In the genomic region with DNA sequence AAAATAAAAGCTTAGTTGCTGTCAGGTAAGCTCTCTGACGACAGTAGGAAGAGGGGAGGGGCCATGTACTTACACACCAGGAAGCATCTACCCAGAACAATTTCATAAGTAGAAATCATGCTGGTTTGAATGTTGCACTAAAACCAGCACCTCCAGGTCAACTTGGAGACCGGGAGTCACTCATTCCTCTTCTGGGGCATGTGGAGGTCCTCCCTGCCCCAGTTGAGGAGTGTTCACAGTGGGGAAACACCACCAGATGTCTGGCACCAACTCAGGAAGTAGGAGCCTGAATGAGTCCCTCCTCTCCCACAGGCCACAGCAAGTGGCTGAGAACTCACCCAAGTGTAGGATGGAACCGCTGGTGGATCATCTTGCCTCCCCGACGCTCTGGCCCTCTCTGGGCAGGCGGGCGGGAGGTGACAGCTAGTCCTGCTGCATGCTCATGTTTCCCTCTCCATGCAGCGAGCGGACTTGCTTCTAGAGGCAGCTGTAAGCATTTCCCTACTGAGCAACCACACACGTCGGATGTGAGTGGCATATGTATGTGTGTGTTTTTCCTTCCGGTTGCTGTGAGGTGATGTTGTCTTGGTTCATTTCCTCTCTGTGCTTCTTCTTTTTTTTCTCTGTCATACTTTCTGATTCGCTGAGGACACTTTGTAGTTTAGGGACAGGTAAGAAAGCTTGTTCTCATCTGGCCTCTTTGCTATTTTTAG, we compare ENCODE assay signal across 8 cellular contexts.
DNase-seq lines count a peak whose midpoint lies in the region; ATAC-seq and TF ChIP-seq lines count a peak whose summit lies in the region.

No MANE protein-coding gene starts in this region.

- H3K27ac Mint-ChIP-seq in dendritic cell treated with granulocyte-macrophage colony-stimulating factor and Interleukin-4, amounts not matched to agents 40 ng/mL and 50 ng/mL, for 4 days, result peak overlapping the region; percentile 63

- no peak overlapping the region for H3K4me3 Mint-ChIP-seq in dendritic cell treated with granulocyte-macrophage colony-stimulating factor and Interleukin-4, amounts not matched to agents 40 ng/mL and 50 ng/mL, for 4 days

- TF ChIP-seq CTCF in RWPE1 (conservative IDR thresholded peaks at IDR 0.05; ENCODE audit: low read depth), result no peak

- H3K27me3 Mint-ChIP-seq in dendritic cell treated with granulocyte-macrophage colony-stimulating factor and Interleukin-4, amounts not matched to agents 40 ng/mL and 50 ng/mL, for 4 days, result peaks cover 45% of the 10 kb centered on the region

- CTCF ChIA-PET in RWPE1 (lab: Yijun Ruan, JAX), result no interaction called here

- no peaks in the 10 kb centered on the region for H3K9me3 Mint-ChIP-seq in dendritic cell treated with granulocyte-macrophage colony-stimulating factor and Interleukin-4, amounts not matched to agents 40 ng/mL and 50 ng/mL, for 4 days

- H3K4me1 Mint-ChIP-seq in dendritic cell treated with granulocyte-macrophage colony-stimulating factor and Interleukin-4, amounts not matched to agents 40 ng/mL and 50 ng/mL, for 4 days (ENCODE audit: low read depth), result peaks cover 44% of the 10 kb centered on the region

- no peak overlapping the region for H3K27ac ChIP-seq in RWPE1

- POLR2A ChIA-PET in RWPE1 (lab: Yijun Ruan, JAX; ENCODE audit: low non-redundant PET), result no interaction called here

- ATAC-seq in GM18909 (IDR thresholded peaks at IDR 0.05; ENCODE audit: poor library complexity, unreplicated experiment) (peak; percentile 83), HG03095 (IDR thresholded peaks at IDR 0.05; ENCODE audit: unreplicated experiment) (peak; percentile 70)

- DNase-seq in UCSD-AML1 (lab: John Stamatoyannopoulos, UW; ENCODE audit: unreplicated experiment) (peak; percentile 83), NCI-H187 (lab: John Stamatoyannopoulos, UW) (no peak), RWPE1 (ENCODE audit: low spot score) (no peak), SHP77 (lab: John Stamatoyannopoulos, UW) (no peak)
- peak; percentile 20 to 49 for DNase-seq in stimulated activated CD4-positive, alpha-beta T cell treated with anti-CD3 and anti-CD28 coated beads, Interleukin-15, amount 100 ng/mL, for 1 hour (ENCODE audit: low read depth in 1 of 2, low spot score in 1 of 2)

- intact Hi-C loops in dendritic cell treated with granulocyte-macrophage colony-stimulating factor and Interleukin-4, amounts not matched to agents 40 ng/mL and 50 ng/mL, for 4 days (cut with micrococcal nuclease), result no loop called here

- no peaks in the 10 kb centered on the region for H3K36me3 Mint-ChIP-seq in dendritic cell treated with granulocyte-macrophage colony-stimulating factor and Interleukin-4, amounts not matched to agents 40 ng/mL and 50 ng/mL, for 4 days (ENCODE audit: low read depth)

Comparison
In these comparisons a context has a peak if more than half of its experiments do, and no peak if none do; other contexts are left out.
1. DNase-seq: peak in UCSD-AML1 (single experiment) and stimulated activated CD4-positive, alpha-beta T cell treated with anti-CD3 and anti-CD28 coated beads, Interleukin-15, amount 100 ng/mL, for 1 hour (2 of 2); none in NCI-H187 (0 of 2), RWPE1 (single experiment) and SHP77 (0 of 2).